In the genomic region with DNA sequence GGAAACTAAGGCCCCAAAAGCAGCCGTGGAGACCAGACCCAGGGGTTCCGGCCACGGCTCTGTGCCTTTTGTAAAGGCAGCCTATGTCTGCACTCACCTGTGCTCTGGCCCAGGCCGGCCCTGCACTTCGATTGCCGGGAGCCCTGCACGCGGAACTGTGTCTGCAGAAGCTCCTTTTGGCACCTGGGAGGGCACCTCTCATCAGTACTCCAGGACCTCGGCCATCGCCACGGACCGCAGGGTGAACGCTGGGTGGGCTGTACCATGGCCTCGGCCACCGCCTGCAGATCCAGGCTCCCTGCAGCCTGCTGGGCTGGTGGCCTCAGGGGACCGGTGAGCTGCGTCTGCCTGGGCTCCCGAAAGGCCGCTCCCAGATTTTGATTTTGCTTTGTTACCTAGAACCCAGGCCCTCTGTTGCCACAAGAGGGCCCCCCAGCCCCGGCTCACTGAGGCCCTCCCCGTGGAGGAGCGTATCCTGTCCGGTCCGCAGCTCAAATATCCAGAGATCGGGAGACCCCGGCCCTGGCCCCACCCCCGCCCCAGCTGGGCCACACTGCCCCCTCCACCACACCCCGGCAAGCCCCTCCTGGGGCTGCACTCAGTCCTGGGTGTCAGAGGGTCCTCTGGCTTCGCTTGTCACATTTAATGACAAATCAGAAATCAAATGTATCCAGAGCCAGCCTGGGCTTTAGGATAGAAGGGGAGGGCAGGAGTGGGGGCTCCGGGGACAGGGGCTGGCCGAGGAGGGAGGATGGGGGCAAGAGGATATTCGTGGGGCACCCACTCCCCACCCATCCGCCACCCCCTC, we compare ENCODE assay signal across 8 cellular contexts.
DNase-seq lines count a peak whose midpoint lies in the region; ATAC-seq and TF ChIP-seq lines count a peak whose summit lies in the region.

No MANE protein-coding gene starts in this region.

- H3K4me1 Mint-ChIP-seq in CD8-positive, alpha-beta T cell (ENCODE audit: low read depth) = peaks cover 14% of the 10 kb centered on the region

- DNase-seq in CD8-positive, alpha-beta T cell = peak; percentile 41 to 85 (median 66)
- peak; percentile 94 for DNase-seq in HuH-7.5 (ENCODE audit: low spot score)
- DNase-seq in PC-9 = peak in 1 of 2 experiments; percentile 65
- peak; percentile 43 to 47 for DNase-seq in activated T-helper 1 cell treated with anti-CD3 and anti-CD28 coated beads, Interleukin-2, amount 50 U/mL, for 16 hours (ENCODE audit: low read depth in 1 of 2, low spot score in 1 of 2)
- DNase-seq in foreskin keratinocyte = peak in 1 of 2 donors; percentile 24
- peak; percentile 43 for DNase-seq in omental fat pad (ENCODE audit: low spot score)
- DNase-seq in testis = peak; percentile 77

- CTCF ChIA-PET in CD8-positive, alpha-beta T cell (lab: Charles Lee) = interaction anchor here (0.6 to 3.6 kb wide), 46 partner anchors 9 to 330 kb away, joined by 3 to 59 read pairs (median 4); partner anchors contain the start of gene NDUFV3
- CTCF ChIA-PET in PC-9 (lab: Charles Lee) = interaction anchor here (0.5 to 0.7 kb wide), 5 partner anchors 43 to 437 kb away, joined by 3 to 6 read pairs (median 3); no protein-coding TSS in a partner anchor

- H3K4me1 ChIP-seq in CD8-positive, alpha-beta T cell (ENCODE audit: insufficient read depth, low read length) = peaks cover 14% of the 10 kb centered on the region
- H3K4me1 ChIP-seq in PC-9 (replicated peaks; ENCODE audit: insufficient read depth) (no peaks in the 10 kb centered on the region), foreskin keratinocyte (no peaks in the 10 kb centered on the region), testis (no peaks in the 10 kb centered on the region)

- no peak for TF ChIP-seq POLR2A in testis (IDR thresholded peaks at IDR 0.05)

- TF ChIP-seq CTCF in CD8-positive, alpha-beta T cell (IDR thresholded peaks at IDR 0.05) = peak; percentile 88
- TF ChIP-seq CTCF in PC-9 (conservative IDR thresholded peaks at IDR 0.05) (peak; percentile 74), foreskin keratinocyte (conservative IDR thresholded peaks at IDR 0.05) (peak; percentile 86), omental fat pad (IDR thresholded peaks at IDR 0.05) (no peak), testis (IDR thresholded peaks at IDR 0.05) (peak in 2 of 3 experiments; percentile 54 to 72)

- H3K9me3 ChIP-seq in CD8-positive, alpha-beta T cell (ENCODE audit: low read length) = no peaks in the 10 kb centered on the region
- no peaks in the 10 kb centered on the region for H3K9me3 ChIP-seq in PC-9 (ENCODE audit: insufficient read depth, low read depth)
- no peaks in the 10 kb centered on the region for H3K9me3 ChIP-seq in testis

- H3K9me3 Mint-ChIP-seq in CD8-positive, alpha-beta T cell = no peaks in the 10 kb centered on the region

- H3K79me2 ChIP-seq in PC-9 (ENCODE audit: low read depth) = no peaks in the 10 kb centered on the region

- H3K27me3 ChIP-seq in CD8-positive, alpha-beta T cell (ENCODE audit: insufficient read depth, low read length) = no peaks in the 10 kb centered on the region
- H3K27me3 ChIP-seq in PC-9 (ENCODE audit: insufficient read depth, low read depth) = no peaks in the 10 kb centered on the region
- no peaks in the 10 kb centered on the region for H3K27me3 ChIP-seq in foreskin keratinocyte
- no peaks in the 10 kb centered on the region for H3K27me3 ChIP-seq in testis

- no peaks in the 10 kb centered on the region for H3K9me2 ChIP-seq in PC-9 (ENCODE audit: insufficient read depth)

- H3K36me3 Mint-ChIP-seq in CD8-positive, alpha-beta T cell = no peaks in the 10 kb centered on the region

- no peak overlapping the region for H3K27ac ChIP-seq in CD8-positive, alpha-beta T cell (ENCODE audit: low read depth, low read length)
- H3K27ac ChIP-seq in PC-9 (no peak overlapping the region), foreskin keratinocyte (no peak overlapping the region), testis (no peak overlapping the region)

- H3K4me3 Mint-ChIP-seq in CD8-positive, alpha-beta T cell = no peak overlapping the region

- no peaks in the 10 kb centered on the region for H3F3A ChIP-seq in PC-9 (ENCODE audit: insufficient read depth, low read depth)

- POLR2A ChIA-PET in CD8-positive, alpha-beta T cell (lab: Charles Lee) = interaction anchor here (0.6 to 1.5 kb wide), 6 partner anchors 11 to 225 kb away, joined by 3 to 5 read pairs (median 3); partner anchors contain the start of gene PDE9A
- POLR2A ChIA-PET in PC-9 (lab: Charles Lee; ENCODE audit: unreplicated experiment) = no interaction called here

- ATAC-seq in CD8-positive, alpha-beta T cell = peak; percentile 84
- ATAC-seq in foreskin keratinocyte (peak; percentile 79), omental fat pad (ENCODE audit: low FRiP score) (peak; percentile 67), GM21723 (IDR thresholded peaks at IDR 0.05; ENCODE audit: unreplicated experiment) (no peak)

- H2AFZ ChIP-seq in PC-9 = no peak overlapping the region

- H3K36me3 ChIP-seq in CD8-positive, alpha-beta T cell (ENCODE audit: insufficient read depth, low read length) = no peaks in the 10 kb centered on the region
- no peaks in the 10 kb centered on the region for H3K36me3 ChIP-seq in PC-9 (ENCODE audit: low read depth)
- no peaks in the 10 kb centered on the region for H3K36me3 ChIP-seq in testis (ENCODE audit: low read depth, missing control alignments)

- peak overlapping the region; percentile 66 for H3K4me2 ChIP-seq in PC-9

- H3K27me3 Mint-ChIP-seq in CD8-positive, alpha-beta T cell (ENCODE audit: low read depth) = no peaks in the 10 kb centered on the region

- BruUV-seq in PC-9 (replicated peaks; lab: Mats Ljungman, UMichigan) = no TSS peak

- H4K20me1 ChIP-seq in PC-9 (ENCODE audit: insufficient read depth) = no peaks in the 10 kb centered on the region

- H3K4me3 ChIP-seq in CD8-positive, alpha-beta T cell (ENCODE audit: low read depth, low read length) = no peak overlapping the region
- H3K4me3 ChIP-seq in PC-9 (no peak overlapping the region; the same call in 1 of the 2 replicates), testis (no peak overlapping the region)

- H3K27ac Mint-ChIP-seq in CD8-positive, alpha-beta T cell = no peak overlapping the region

- 47 to 54% methylated on average over 9 to 31 of the region's 33 CpGs for WGBS in testis, 2 donors

- intact Hi-C loops in CD8-positive, alpha-beta T cell (cut with DNase I, micrococcal nuclease) = loop anchor here (2.0 to 5.0 kb wide), 3 partner anchors 224 to 239 kb away; no protein-coding TSS in a partner anchor
- intact Hi-C loops in PC-9 (cut with micrococcal nuclease; ENCODE audit: unreplicated experiment) (loop anchor here (2.0 kb wide), 2 partner anchors 60 to 226 kb away; partner anchors contain the start of gene PDE9A), testis (cut with DNase I; ENCODE audit: low total_unique reads) (loop anchor here (10.0 kb wide), 1 partner anchor 232 kb away; no protein-coding TSS in a partner anchor)

Comparison
In these comparisons a context has a peak if more than half of its experiments do, and no peak if none do; other contexts are left out.
1. CTCF ChIP-seq: peak in CD8-positive, alpha-beta T cell (single experiment), PC-9 (single experiment), foreskin keratinocyte (single experiment) and testis (2 of 3); none in omental fat pad (0 of 3).